Comparison of ENCODE assay signal across 1 cellular context in the genomic region with DNA sequence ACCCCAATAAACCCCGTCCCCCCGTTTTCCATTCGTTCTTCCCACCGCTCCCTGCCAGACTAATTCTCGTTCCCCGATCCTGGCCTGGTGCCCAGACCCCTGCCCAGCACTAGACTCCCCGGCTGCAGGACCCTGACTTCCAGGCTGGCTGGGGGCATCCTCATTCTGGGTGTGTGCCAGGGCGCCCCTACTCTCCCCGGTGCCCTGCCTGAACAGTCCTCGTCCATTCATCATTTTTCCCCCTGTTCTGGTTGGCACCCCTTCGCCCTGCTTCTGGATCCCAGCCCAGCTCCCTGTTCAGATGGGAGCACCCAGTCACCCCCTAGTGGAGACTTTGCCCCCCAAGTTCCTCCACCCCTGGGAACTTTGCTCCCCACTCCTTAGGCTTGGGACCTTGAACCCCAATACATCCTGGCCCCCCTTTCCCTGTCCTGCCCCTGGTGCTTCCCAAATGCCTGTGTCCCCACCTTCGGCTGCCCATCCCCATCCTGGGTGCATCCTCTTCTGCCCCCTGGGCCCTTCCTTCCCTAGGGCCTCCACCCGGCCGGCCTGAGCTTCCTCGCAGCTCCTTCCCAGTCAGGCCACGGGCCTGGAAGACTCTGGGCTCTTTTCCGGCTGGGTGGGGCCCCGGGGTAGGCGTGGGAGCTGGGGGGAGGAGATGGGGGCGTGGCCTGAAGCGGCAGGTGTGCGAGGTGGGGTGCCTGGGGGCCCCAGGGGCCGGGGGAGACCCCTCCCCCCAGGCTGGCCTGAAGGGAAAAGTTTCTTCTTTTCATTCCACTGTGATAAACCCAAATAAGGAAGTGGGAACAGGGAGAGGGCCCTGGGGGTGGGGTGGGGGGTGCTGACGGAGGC.
TF ChIP-seq lines count a peak whose summit lies in the region.

No MANE protein-coding gene starts in this region.

TF ChIP-seq in K562, 482 proteins besides CTCF, POLR2A, EP300 and RAD21 (continues in another document):
- peak; percentile 16; the same call in 1 of the 2 replicates for TF ChIP-seq ZBTB17 (CRISPR knock-in tag; IDR thresholded peaks at IDR 0.05)
- TF ChIP-seq RNF2 (IDR thresholded peaks at IDR 0.05), result no peak
- 0 out of 2 replicates have a peak, but pooled peaks have one; percentile 30 for TF ChIP-seq ARID1B (IDR thresholded peaks at IDR 0.05)
- peak; percentile 55 for TF ChIP-seq TAF1 (IDR thresholded peaks at IDR 0.05; ENCODE audit: control insufficient read depth, extremely low read depth, insufficient read depth, low read length, severe bottlenecking)
- TF ChIP-seq, protein P1, sequence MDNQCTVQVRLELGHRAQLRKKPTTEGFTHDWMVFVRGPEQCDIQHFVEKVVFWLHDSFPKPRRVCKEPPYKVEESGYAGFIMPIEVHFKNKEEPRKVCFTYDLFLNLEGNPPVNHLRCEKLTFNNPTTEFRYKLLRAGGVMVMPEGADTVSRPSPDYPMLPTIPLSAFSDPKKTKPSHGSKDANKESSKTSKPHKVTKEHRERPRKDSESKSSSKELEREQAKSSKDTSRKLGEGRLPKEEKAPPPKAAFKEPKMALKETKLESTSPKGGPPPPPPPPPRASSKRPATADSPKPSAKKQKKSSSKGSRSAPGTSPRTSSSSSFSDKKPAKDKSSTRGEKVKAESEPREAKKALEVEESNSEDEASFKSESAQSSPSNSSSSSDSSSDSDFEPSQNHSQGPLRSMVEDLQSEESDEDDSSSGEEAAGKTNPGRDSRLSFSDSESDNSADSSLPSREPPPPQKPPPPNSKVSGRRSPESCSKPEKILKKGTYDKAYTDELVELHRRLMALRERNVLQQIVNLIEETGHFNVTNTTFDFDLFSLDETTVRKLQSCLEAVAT (IDR thresholded peaks at IDR 0.05), result 0 out of 4 replicates have a peak, but pooled peaks of 1 of the 2 experiments have one; percentile 51
- TF ChIP-seq ZC3H11A (IDR thresholded peaks at IDR 0.05; ENCODE audit: low read depth, low read length), result no peak
- peak; percentile 27 for TF ChIP-seq DACH1 (IDR thresholded peaks at IDR 0.05; ENCODE audit: partially characterized antibody)
- TF ChIP-seq, protein P2, sequence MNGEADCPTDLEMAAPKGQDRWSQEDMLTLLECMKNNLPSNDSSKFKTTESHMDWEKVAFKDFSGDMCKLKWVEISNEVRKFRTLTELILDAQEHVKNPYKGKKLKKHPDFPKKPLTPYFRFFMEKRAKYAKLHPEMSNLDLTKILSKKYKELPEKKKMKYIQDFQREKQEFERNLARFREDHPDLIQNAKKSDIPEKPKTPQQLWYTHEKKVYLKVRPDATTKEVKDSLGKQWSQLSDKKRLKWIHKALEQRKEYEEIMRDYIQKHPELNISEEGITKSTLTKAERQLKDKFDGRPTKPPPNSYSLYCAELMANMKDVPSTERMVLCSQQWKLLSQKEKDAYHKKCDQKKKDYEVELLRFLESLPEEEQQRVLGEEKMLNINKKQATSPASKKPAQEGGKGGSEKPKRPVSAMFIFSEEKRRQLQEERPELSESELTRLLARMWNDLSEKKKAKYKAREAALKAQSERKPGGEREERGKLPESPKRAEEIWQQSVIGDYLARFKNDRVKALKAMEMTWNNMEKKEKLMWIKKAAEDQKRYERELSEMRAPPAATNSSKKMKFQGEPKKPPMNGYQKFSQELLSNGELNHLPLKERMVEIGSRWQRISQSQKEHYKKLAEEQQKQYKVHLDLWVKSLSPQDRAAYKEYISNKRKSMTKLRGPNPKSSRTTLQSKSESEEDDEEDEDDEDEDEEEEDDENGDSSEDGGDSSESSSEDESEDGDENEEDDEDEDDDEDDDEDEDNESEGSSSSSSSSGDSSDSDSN (IDR thresholded peaks at IDR 0.05; ENCODE audit: borderline replicate concordance in 1 of 2, low read depth in 2 of 2, low read length in 2 of 2), result 0 out of 4 replicates have a peak, but pooled peaks of 1 of the 2 experiments have one; percentile 44
- peak; percentile 50; the same call in 1 of the 2 replicates for TF ChIP-seq ZNF263 (CRISPR knock-in tag; IDR thresholded peaks at IDR 0.05; ENCODE audit: borderline replicate concordance)
- TF ChIP-seq POLR2B (IDR thresholded peaks at IDR 0.05; ENCODE audit: low read depth, partially characterized antibody), result peak; percentile 69
- no peak for TF ChIP-seq ESRRA (IDR thresholded peaks at IDR 0.05; ENCODE audit: borderline replicate concordance, low read depth)
- no peak for TF ChIP-seq STAT5B (CRISPR knock-in tag; IDR thresholded peaks at IDR 0.05)
- TF ChIP-seq ZBTB7A (IDR thresholded peaks at IDR 0.05; ENCODE audit: borderline replicate concordance, control insufficient read depth, low read depth, low read length), result peak; percentile 39; the same call in 1 of the 2 replicates
- peak; percentile 62 for TF ChIP-seq POLR2G (IDR thresholded peaks at IDR 0.05; ENCODE audit: low read depth, low read length)
- no peak for TF ChIP-seq HOXB6 (CRISPR knock-in tag; IDR thresholded peaks at IDR 0.05; ENCODE audit: borderline replicate concordance)
- no peak for TF ChIP-seq ZNF584 (CRISPR knock-in tag; IDR thresholded peaks at IDR 0.05; ENCODE audit: low read depth)
- TF ChIP-seq, protein P3, sequence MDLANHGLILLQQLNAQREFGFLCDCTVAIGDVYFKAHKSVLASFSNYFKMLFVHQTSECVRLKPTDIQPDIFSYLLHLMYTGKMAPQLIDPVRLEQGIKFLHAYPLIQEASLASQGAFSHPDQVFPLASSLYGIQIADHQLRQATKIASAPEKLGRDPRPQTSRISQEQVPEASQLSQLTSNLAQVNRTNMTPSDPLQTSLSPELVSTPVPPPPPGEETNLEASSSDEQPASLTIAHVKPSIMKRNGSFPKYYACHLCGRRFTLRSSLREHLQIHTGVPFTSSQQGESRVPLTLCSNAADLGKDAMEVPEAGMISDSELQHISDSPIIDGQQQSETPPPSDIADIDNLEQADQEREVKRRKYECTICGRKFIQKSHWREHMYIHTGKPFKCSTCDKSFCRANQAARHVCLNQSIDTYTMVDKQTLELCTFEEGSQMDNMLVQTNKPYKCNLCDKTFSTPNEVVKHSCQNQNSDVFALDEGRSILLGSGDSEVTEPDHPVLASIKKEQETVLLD (IDR thresholded peaks at IDR 0.05), result peak; percentile 71
- TF ChIP-seq, protein P4, sequence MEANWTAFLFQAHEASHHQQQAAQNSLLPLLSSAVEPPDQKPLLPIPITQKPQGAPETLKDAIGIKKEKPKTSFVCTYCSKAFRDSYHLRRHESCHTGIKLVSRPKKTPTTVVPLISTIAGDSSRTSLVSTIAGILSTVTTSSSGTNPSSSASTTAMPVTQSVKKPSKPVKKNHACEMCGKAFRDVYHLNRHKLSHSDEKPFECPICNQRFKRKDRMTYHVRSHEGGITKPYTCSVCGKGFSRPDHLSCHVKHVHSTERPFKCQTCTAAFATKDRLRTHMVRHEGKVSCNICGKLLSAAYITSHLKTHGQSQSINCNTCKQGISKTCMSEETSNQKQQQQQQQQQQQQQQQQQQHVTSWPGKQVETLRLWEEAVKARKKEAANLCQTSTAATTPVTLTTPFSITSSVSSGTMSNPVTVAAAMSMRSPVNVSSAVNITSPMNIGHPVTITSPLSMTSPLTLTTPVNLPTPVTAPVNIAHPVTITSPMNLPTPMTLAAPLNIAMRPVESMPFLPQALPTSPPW (CRISPR knock-in tag; IDR thresholded peaks at IDR 0.05), result peak; percentile 72
- no peak for TF ChIP-seq HNRNPL (IDR thresholded peaks at IDR 0.05; ENCODE audit: low read depth, low read length)
- TF ChIP-seq HDAC2 (IDR thresholded peaks at IDR 0.05), result 0 out of 2 replicates have a peak, but pooled peaks have one; percentile 40
- peak; percentile 22 for TF ChIP-seq SMAD1 (IDR thresholded peaks at IDR 0.05; ENCODE audit: low read depth, low read length, partially characterized antibody)
- no peak for TF ChIP-seq LARP7 (IDR thresholded peaks at IDR 0.05)
- 0 out of 4 replicates have a peak, but pooled peaks of 1 of the 2 experiments have one; percentile 17 for TF ChIP-seq SRF (CRISPR knock-in tag; IDR thresholded peaks at IDR 0.05)
- TF ChIP-seq, protein P5, sequence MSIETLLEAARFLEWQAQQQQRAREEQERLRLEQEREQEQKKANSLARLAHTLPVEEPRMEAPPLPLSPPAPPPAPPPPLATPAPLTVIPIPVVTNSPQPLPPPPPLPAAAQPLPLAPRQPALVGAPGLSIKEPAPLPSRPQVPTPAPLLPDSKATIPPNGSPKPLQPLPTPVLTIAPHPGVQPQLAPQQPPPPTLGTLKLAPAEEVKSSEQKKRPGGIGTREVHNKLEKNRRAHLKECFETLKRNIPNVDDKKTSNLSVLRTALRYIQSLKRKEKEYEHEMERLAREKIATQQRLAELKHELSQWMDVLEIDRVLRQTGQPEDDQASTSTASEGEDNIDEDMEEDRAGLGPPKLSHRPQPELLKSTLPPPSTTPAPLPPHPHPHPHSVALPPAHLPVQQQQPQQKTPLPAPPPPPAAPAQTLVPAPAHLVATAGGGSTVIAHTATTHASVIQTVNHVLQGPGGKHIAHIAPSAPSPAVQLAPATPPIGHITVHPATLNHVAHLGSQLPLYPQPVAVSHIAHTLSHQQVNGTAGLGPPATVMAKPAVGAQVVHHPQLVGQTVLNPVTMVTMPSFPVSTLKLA (conservative IDR thresholded peaks at IDR 0.05), result peak; percentile 37 to 40
- TF ChIP-seq, protein P6, sequence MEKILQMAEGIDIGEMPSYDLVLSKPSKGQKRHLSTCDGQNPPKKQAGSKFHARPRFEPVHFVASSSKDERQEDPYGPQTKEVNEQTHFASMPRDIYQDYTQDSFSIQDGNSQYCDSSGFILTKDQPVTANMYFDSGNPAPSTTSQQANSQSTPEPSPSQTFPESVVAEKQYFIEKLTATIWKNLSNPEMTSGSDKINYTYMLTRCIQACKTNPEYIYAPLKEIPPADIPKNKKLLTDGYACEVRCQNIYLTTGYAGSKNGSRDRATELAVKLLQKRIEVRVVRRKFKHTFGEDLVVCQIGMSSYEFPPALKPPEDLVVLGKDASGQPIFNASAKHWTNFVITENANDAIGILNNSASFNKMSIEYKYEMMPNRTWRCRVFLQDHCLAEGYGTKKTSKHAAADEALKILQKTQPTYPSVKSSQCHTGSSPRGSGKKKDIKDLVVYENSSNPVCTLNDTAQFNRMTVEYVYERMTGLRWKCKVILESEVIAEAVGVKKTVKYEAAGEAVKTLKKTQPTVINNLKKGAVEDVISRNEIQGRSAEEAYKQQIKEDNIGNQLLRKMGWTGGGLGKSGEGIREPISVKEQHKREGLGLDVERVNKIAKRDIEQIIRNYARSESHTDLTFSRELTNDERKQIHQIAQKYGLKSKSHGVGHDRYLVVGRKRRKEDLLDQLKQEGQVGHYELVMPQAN (IDR thresholded peaks at IDR 0.05; ENCODE audit: borderline replicate concordance), result peak; percentile 25; the same call in 1 of the 2 replicates
- peak; percentile 22; the same call in 1 of the 2 replicates for TF ChIP-seq MYC (IDR thresholded peaks at IDR 0.05; ENCODE audit: low read depth, low read length)
- TF ChIP-seq MYC (CRISPR knock-in tag; IDR thresholded peaks at IDR 0.05; ENCODE audit: borderline replicate concordance, low read depth), result no peak
- 0 out of 2 replicates have a peak, but pooled peaks have one; percentile 2 for TF ChIP-seq NR2F6 (CRISPR knock-in tag; IDR thresholded peaks at IDR 0.05)
- TF ChIP-seq NFIC (IDR thresholded peaks at IDR 0.05), result peak; percentile 80
- peak in 1 of 2 experiments; percentile 70; a peak in 2 of 4 replicates for TF ChIP-seq HDAC1 (IDR thresholded peaks at IDR 0.05)
- TF ChIP-seq, protein P7, sequence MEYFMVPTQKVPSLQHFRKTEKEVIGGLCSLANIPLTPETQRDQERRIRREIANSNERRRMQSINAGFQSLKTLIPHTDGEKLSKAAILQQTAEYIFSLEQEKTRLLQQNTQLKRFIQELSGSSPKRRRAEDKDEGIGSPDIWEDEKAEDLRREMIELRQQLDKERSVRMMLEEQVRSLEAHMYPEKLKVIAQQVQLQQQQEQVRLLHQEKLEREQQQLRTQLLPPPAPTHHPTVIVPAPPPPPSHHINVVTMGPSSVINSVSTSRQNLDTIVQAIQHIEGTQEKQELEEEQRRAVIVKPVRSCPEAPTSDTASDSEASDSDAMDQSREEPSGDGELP (CRISPR knock-in tag; IDR thresholded peaks at IDR 0.05; ENCODE audit: borderline replicate concordance), result peak; percentile 41; the same call in 1 of the 2 replicates
- 0 out of 4 replicates have a peak, but pooled peaks of 1 of the 2 experiments have one; percentile 49 for TF ChIP-seq SIN3A (IDR thresholded peaks at IDR 0.05; ENCODE audit: borderline replicate concordance in 2 of 2, control insufficient read depth in 1 of 2, low read depth in 2 of 2, low read length in 2 of 2)
- peak; percentile 71 for TF ChIP-seq SPI1 (IDR thresholded peaks at IDR 0.05; ENCODE audit: borderline replicate concordance, low read depth, low read length)
- 0 out of 2 replicates have a peak, but pooled peaks have one; percentile 25 for TF ChIP-seq POLR2AphosphoS5 (IDR thresholded peaks at IDR 0.05; ENCODE audit: control insufficient read depth, insufficient read depth, low read depth, low read length)
- TF ChIP-seq CBX3 (IDR thresholded peaks at IDR 0.05; ENCODE audit: borderline replicate concordance in 1 of 2, low read length in 2 of 2), result no peak
- TF ChIP-seq, protein P8, sequence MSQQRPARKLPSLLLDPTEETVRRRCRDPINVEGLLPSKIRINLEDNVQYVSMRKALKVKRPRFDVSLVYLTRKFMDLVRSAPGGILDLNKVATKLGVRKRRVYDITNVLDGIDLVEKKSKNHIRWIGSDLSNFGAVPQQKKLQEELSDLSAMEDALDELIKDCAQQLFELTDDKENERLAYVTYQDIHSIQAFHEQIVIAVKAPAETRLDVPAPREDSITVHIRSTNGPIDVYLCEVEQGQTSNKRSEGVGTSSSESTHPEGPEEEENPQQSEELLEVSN (IDR thresholded peaks at IDR 0.05; ENCODE audit: borderline replicate concordance in 1 of 2, extremely low read depth in 1 of 2, insufficient read depth in 1 of 2, insufficient read length in 1 of 2, low read depth in 1 of 2, low read length in 1 of 2, poor library complexity in 1 of 2, severe bottlenecking in 1 of 2), result peak in 1 of 2 experiments; percentile 13
- peak; percentile 28; the same call in 1 of the 2 replicates for TF ChIP-seq ZFX (CRISPR knock-in tag; IDR thresholded peaks at IDR 0.05)
- peak; percentile 47; the same call in 1 of the 2 replicates for TF ChIP-seq L3MBTL2 (IDR thresholded peaks at IDR 0.05)
- TF ChIP-seq SAFB (IDR thresholded peaks at IDR 0.05; ENCODE audit: borderline replicate concordance, low read depth, low read length), result no peak
- peak; percentile 51 for TF ChIP-seq EGR1 (conservative IDR thresholded peaks at IDR 0.05)
- TF ChIP-seq CREB1 (IDR thresholded peaks at IDR 0.05), result peak; percentile 15; the same call in 1 of the 2 replicates
- no peak for TF ChIP-seq CREB1 (CRISPR knock-in tag; IDR thresholded peaks at IDR 0.05)
- 0 out of 2 replicates have a peak, but pooled peaks have one; percentile 10 for TF ChIP-seq SMARCE1 (IDR thresholded peaks at IDR 0.05)
